13 cellular contexts compared by ENCODE assay signal in genomic region chr10:84167289-84167653, GRCh38. TPM values are rescaled to one million over a fixed set of nuclear protein-coding genes. Genes with fewer than 3 reads are reported as not detected.
DNase-seq lines count a peak whose midpoint lies in the region; ATAC-seq and TF ChIP-seq lines count a peak whose summit lies in the region.
"Not testable (repeated sequence)": the region's sequence is repeated elsewhere in the genome, so short reads cannot be mapped to it uniquely, and the experiment has no call there.
"Had no signal": no experiment of that assay in that cellular context is flagged by ENCODE, and none has a peak within 500 bp of the region (broad histone marks: within the 10 kb centered on the region; RNA-seq: fewer than 3 reads in every experiment).

No MANE protein-coding gene starts in this region.

- intact Hi-C loops in activated B cell treated with CpG ODN at 0.5 μM for 24 hours (cut with micrococcal nuclease), result not testable (repeated sequence)

- H3K9me3 Mint-ChIP-seq in activated B cell treated with CpG ODN at 0.5 μM for 24 hours, neural crest cell: not testable (repeated sequence)

- ATAC-seq in GM18858 (IDR thresholded peaks at IDR 0.05; ENCODE audit: unreplicated experiment), result peak; percentile 2
- peak; percentile 30 for ATAC-seq in GM19438 (IDR thresholded peaks at IDR 0.05; ENCODE audit: low read depth, unreplicated experiment)
- ATAC-seq in GM21723 (IDR thresholded peaks at IDR 0.05; ENCODE audit: unreplicated experiment), result peak; percentile 9
- ATAC-seq in HG02885 (IDR thresholded peaks at IDR 0.05; ENCODE audit: poor library complexity, unreplicated experiment), result peak; percentile 3
- peak; percentile 13 for ATAC-seq in HG03196 (IDR thresholded peaks at IDR 0.05; ENCODE audit: unreplicated experiment)
- not testable (repeated sequence) for ATAC-seq in activated B cell treated with CpG ODN at 0.5 μM for 24 hours (ENCODE audit: low read depth)

- not testable (repeated sequence) for H3K4me3 Mint-ChIP-seq in activated B cell treated with CpG ODN at 0.5 μM for 24 hours, neural crest cell

- H3K27ac Mint-ChIP-seq in activated B cell treated with CpG ODN at 0.5 μM for 24 hours (peak overlapping the region; percentile 1), neural crest cell (ENCODE audit: unreplicated experiment) (peak overlapping the region; percentile 43)

- peaks cover 38% of the 10 kb centered on the region for H3K4me1 Mint-ChIP-seq in activated B cell treated with CpG ODN at 0.5 μM for 24 hours
- H3K4me1 Mint-ChIP-seq in neural crest cell, result not testable (repeated sequence)

- not testable (repeated sequence) for H3K27me3 Mint-ChIP-seq in activated B cell treated with CpG ODN at 0.5 μM for 24 hours; neural crest cell (ENCODE audit: low read depth)

- not testable (repeated sequence) for TF ChIP-seq CTCF in activated B cell treated with CpG ODN at 0.5 μM for 24 hours (IDR thresholded peaks at IDR 0.05); neural crest cell (conservative IDR thresholded peaks at IDR 0.05)

- not testable (repeated sequence) for DNase-seq in activated B cell treated with CpG ODN at 0.5 μM for 24 hours; neural crest cell (ENCODE audit: low read depth, low spot score)

- CTCF ChIA-PET in activated B cell treated with CpG ODN at 0.5 μM for 24 hours (lab: Charles Lee), result interaction anchor here (1.2 kb wide), 1 partner anchor 18 kb away, joined by 3 read pairs; no protein-coding TSS in a partner anchor

- H3K36me3 Mint-ChIP-seq in activated B cell treated with CpG ODN at 0.5 μM for 24 hours (ENCODE audit: low read depth); neural crest cell (ENCODE audit: low read depth): not testable (repeated sequence)

- POLR2A ChIA-PET in activated B cell treated with CpG ODN at 0.5 μM for 24 hours (lab: Charles Lee), result interaction anchor here (0.9 to 2.1 kb wide), 2 partner anchors 28 kb away, joined by 3 to 6 read pairs; partner anchors contain the start of gene GHITM

RNA-seq across cellular contexts. Expression of gene GPR15LG, which starts 6.3 kb away (rescaled TPM):
- total RNA-seq in activated B cell treated with CpG ODN at 0.5 μM for 24 hours (not detected in 2 replicates), neural crest cell (not detected in 2 replicates)
- total RNA-seq: CD8-positive, alpha-beta T cell; H7; MCF 10A; OCI-LY7; SJCRH30; T-helper 2 cell treated with Interferon-gamma antibody and Interleukin-4, amounts not matched to agents 100 ng/mL and 5 ng/mL, for 36 hours had no signal

RNA-seq across cellular contexts. Expression of gene CDHR1, which starts 27.1 kb away (rescaled TPM):
- total RNA-seq in activated B cell treated with CpG ODN at 0.5 μM for 24 hours, result 2.8 and 3.7 TPM in 2 replicates
- 19.8 and 23.0 TPM in 2 replicates for total RNA-seq in neural crest cell
- total RNA-seq: MCF 10A; OCI-LY7; T-helper 2 cell treated with Interferon-gamma antibody and Interleukin-4, amounts not matched to agents 100 ng/mL and 5 ng/mL, for 36 hours had no signal

RNA-seq across cellular contexts. Expression of gene GHITM, which starts 28.0 kb away (rescaled TPM):
- total RNA-seq in activated B cell treated with CpG ODN at 0.5 μM for 24 hours (113 and 114 TPM in 2 replicates), neural crest cell (104 and 105 TPM in 2 replicates)

RNA-seq across cellular contexts. Expression of gene LRIT2, which starts 58.1 kb away (rescaled TPM):
- total RNA-seq in activated B cell treated with CpG ODN at 0.5 μM for 24 hours, result not detected in 2 replicates
- total RNA-seq in neural crest cell, result not detected in 2 replicates
- total RNA-seq: CD8-positive, alpha-beta T cell; H7; MCF 10A; OCI-LY7; SJCRH30; T-helper 2 cell treated with Interferon-gamma antibody and Interleukin-4, amounts not matched to agents 100 ng/mL and 5 ng/mL, for 36 hours had no signal
